In the genomic region with DNA sequence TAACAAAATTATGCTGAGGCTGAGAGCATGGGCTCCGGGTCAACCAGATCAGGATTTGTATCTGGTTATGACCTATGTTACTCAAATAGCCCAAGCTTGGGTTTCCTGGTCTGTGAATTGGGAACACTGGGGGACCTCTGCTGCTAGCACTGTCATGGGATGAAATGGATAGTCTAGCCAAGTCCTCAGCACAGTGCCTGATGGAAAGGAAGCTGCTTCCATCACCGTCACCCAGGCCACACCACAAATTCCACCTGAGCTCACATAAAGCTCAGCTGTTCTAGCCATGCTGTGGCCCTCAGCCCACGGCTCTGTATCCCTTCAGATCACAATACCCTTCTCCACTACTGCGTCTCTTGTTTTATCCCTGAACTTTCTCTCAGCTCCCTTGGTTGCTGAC, we compare ENCODE assay signal across 22 cellular contexts.
"Had no signal": no experiment of that assay in that cellular context is flagged by ENCODE, and none has a peak within 500 bp of the region (broad histone marks: within the 10 kb centered on the region; RNA-seq: fewer than 3 reads in every experiment).

No MANE protein-coding gene starts in this region.

- FAIRE-seq: colon, endothelial cell of umbilical vein, islet of Langerhans, keratinocyte had no signal

- H3K4me3 ChIP-seq: coronary artery, dorsolateral prefrontal cortex, esophagus muscularis mucosa, gastrocnemius medialis, heart right ventricle, left lung, lower lobe of right lung had no signal

- H3K36me3 ChIP-seq: esophagus muscularis mucosa, gastrocnemius medialis, heart right ventricle, left lung, lower lobe of right lung had no signal

- H3K27ac ChIP-seq: coronary artery, dorsolateral prefrontal cortex, esophagus muscularis mucosa, gastrocnemius medialis, heart right ventricle, left lung, lower lobe of right lung had no signal

- DNase-seq: dermis blood vessel endothelial cell; dorsolateral prefrontal cortex; effector CD4-positive, alpha-beta T cell; effector memory CD4-positive, alpha-beta T cell; foreskin melanocyte; gastrocnemius medialis; glutamatergic neuron; head of caudate nucleus; heart right ventricle; hippocampal formation; left cardiac atrium; left lung; left ventricle myocardium superior; lower lobe of right lung; mesenchymal stem cell; midbrain had no signal

- H3K9me3 ChIP-seq: esophagus muscularis mucosa, gastrocnemius medialis, heart right ventricle, left lung, lower lobe of right lung had no signal

- H3K27me3 ChIP-seq: esophagus muscularis mucosa, gastrocnemius medialis, left lung had no signal

- ATAC-seq: gastrocnemius medialis, heart right ventricle, left cardiac atrium, left lung, left ventricle myocardium superior, lower lobe of right lung had no signal
